8 cellular contexts compared by ENCODE assay signal in the genomic region with DNA sequence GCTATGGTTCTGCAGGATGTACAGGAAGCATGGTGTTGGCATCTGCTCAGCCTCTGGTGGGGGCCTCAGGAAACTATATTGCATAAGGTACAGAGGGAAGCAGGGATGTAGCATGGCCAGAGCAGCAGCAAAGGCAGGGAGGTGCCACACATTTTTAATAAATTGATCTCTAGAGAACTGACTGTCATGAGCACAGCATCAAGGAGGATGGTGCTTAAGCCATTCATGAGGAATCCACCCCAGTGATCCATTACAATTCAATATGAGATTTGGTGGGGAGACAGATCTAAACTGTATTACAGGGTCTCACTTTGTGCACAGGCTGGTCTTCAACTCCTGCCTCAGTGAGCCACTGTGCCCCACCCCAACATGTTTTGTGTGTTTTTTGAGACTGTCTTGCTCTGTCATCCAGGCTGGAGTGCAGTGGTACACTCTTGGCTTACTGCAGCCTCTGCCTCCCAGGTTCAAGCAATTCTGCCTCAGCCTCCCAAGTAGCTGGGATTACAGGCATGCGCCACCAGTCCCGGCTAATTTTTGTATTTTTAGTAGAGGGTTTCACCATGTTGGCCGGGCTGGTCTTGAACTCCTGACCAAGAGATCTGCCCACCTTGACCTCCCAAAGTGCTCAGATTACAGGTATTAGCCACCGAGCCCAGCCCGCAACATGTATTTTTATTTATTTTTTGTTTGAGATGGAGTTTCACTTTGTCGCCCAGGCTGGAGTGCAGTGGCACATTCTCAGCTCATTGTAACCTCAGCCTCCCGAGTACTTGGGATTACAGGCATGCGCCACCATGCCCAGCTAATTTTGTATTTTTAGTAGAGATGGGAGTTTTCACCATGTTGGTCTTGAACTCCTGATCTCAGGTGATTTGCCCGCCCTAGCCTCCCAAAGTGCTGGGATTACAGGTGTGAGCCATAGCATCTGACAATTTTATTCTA. TPM values are rescaled to one million over a fixed set of nuclear protein-coding genes. Genes with fewer than 3 reads are reported as not detected.
DNase-seq lines count a peak whose midpoint lies in the region; ATAC-seq, FAIRE-seq and TF ChIP-seq lines count a peak whose summit lies in the region.

No MANE protein-coding gene starts in this region.

- peak overlapping the region; percentile 97 for H3K4me3 Mint-ChIP-seq in astrocyte (ENCODE audit: unreplicated experiment)

- peak overlapping the region; percentile 13 for H3K27ac Mint-ChIP-seq in astrocyte (ENCODE audit: unreplicated experiment)

- no peak overlapping the region for H2AK5ac ChIP-seq in mesendoderm (ENCODE audit: low read length)

- no peak for DNase-seq in AG04450 (ENCODE audit: low read depth, low spot score)
- DNase-seq in HFF-Myc (ENCODE audit: extremely low read depth, low read depth) = no peak
- DNase-seq in astrocyte (ENCODE audit: low read depth) = no peak
- DNase-seq in mesendoderm = no peak
- DNase-seq in GM10266 (ENCODE audit: extremely low spot score) = no peak
- DNase-seq in activated effector memory CD4-positive, alpha-beta T cell treated with anti-CD3 and anti-CD28 coated beads, Interleukin-2, amount 50 U/mL, for 16 hours = no peak

- H3K4me3 ChIP-seq in AG04450 (ENCODE audit: low read depth, low read length) (peak overlapping the region; percentile 92), HFF-Myc (replicated peaks; ENCODE audit: low read depth, low read length) (peak overlapping the region; percentile 72), astrocyte (ENCODE audit: insufficient read depth, low read depth, low read length) (peak overlapping the region; percentile 93), mesendoderm (ENCODE audit: low read length) (peak overlapping the region; percentile 100)

- no peak overlapping the region for H2BK120ac ChIP-seq in mesendoderm (ENCODE audit: low read depth, low read length)

- no peak overlapping the region for H4K5ac ChIP-seq in mesendoderm (ENCODE audit: low read length)

- peaks cover 14% of the 10 kb centered on the region for H3K4me1 Mint-ChIP-seq in astrocyte (ENCODE audit: low read depth, unreplicated experiment)

- no peak for TF ChIP-seq CTCF in AG04450 (IDR thresholded peaks at IDR 0.05; ENCODE audit: low read depth, low read length)
- TF ChIP-seq CTCF in HFF-Myc (IDR thresholded peaks at IDR 0.05; ENCODE audit: low read depth, low read length, missing control alignments) = no peak
- no peak for TF ChIP-seq CTCF in astrocyte (IDR thresholded peaks at IDR 0.05; ENCODE audit: insufficient read depth, low read depth, low read length)
- no peak for TF ChIP-seq CTCF in GM10266 (IDR thresholded peaks at IDR 0.05; ENCODE audit: control insufficient read depth, insufficient read depth, low read depth, missing control alignments)

- peaks cover 57% of the 10 kb centered on the region for H4K20me1 ChIP-seq in astrocyte (ENCODE audit: insufficient read depth, low read length)

- H3K36me3 ChIP-seq in astrocyte (ENCODE audit: insufficient read depth, low read length) (peaks cover 36% of the 10 kb centered on the region), mesendoderm (ENCODE audit: control insufficient read depth, insufficient read depth, low read length) (peaks cover 31% of the 10 kb centered on the region)

- POLR2A ChIA-PET in AG04450 (lab: Yijun Ruan, JAX) = interaction anchor here (1.8 kb wide), 1 partner anchor 25 kb away, joined by 8 read pairs; the partner anchor contains the start of gene NEU1

- H3K79me2 ChIP-seq in astrocyte (ENCODE audit: insufficient read depth, low read length) (peaks cover 50% of the 10 kb centered on the region), mesendoderm (ENCODE audit: control insufficient read depth, insufficient read depth, low read length) (peaks cover 45% of the 10 kb centered on the region)

- CTCF ChIA-PET in AG04450 (lab: Charles Lee) = interaction anchor here (0.8 kb wide), 1 partner anchor 68 kb away, joined by 4 read pairs; no protein-coding TSS in a partner anchor

- no peak for FAIRE-seq in astrocyte (lab: Jason Lieb, UNC)

- no peak overlapping the region for H3K18ac ChIP-seq in mesendoderm (ENCODE audit: low read length)

- no peak overlapping the region for H3K23ac ChIP-seq in mesendoderm (ENCODE audit: low read length)

- peak overlapping the region; percentile 100 for H3K4me2 ChIP-seq in astrocyte (ENCODE audit: low read length)
- peak overlapping the region; percentile 83 for H3K4me2 ChIP-seq in mesendoderm (ENCODE audit: low read length)

- H2BK5ac ChIP-seq in mesendoderm (ENCODE audit: low read length) = no peak overlapping the region

- no peak for ATAC-seq in HG03139 (IDR thresholded peaks at IDR 0.05; ENCODE audit: unreplicated experiment)
- no peak for ATAC-seq in GM18517 (IDR thresholded peaks at IDR 0.05; ENCODE audit: unreplicated experiment)

- H3K4ac ChIP-seq in mesendoderm (ENCODE audit: low read depth, low read length) = no peak overlapping the region

- H3K56ac ChIP-seq in mesendoderm (ENCODE audit: low read length) = peak overlapping the region; percentile 100

- no peaks in the 10 kb centered on the region for H3K9me3 Mint-ChIP-seq in astrocyte (ENCODE audit: unreplicated experiment)

- H3K9me3 ChIP-seq in AG04450 (ENCODE audit: control insufficient read depth, insufficient read depth, low read length) (no peaks in the 10 kb centered on the region; the same call in 1 of the 2 replicates), astrocyte (ENCODE audit: insufficient read depth, low read depth, low read length) (no peaks in the 10 kb centered on the region)

- peaks cover 9% of the 10 kb centered on the region for H3K79me1 ChIP-seq in mesendoderm (ENCODE audit: low read length)

- peak overlapping the region; percentile 91 for H3K9ac ChIP-seq in astrocyte (ENCODE audit: low read length)
- peak overlapping the region; percentile 100 for H3K9ac ChIP-seq in mesendoderm (ENCODE audit: low read length)

- peaks cover 29% of the 10 kb centered on the region for H3K4me1 ChIP-seq in astrocyte (ENCODE audit: insufficient read depth, low read length)
- H3K4me1 ChIP-seq in mesendoderm (ENCODE audit: control insufficient read depth, low read depth, low read length) = no peaks in the 10 kb centered on the region

- H3K27ac ChIP-seq in AG04450 (ENCODE audit: low read depth, low read length) (no peak overlapping the region), astrocyte (ENCODE audit: low read depth, low read length) (no peak overlapping the region), mesendoderm (ENCODE audit: low read depth, low read length) (no peak overlapping the region)

- H3K27me3 ChIP-seq in AG04450 (ENCODE audit: control insufficient read depth, insufficient read depth, low read length) (no peaks in the 10 kb centered on the region), astrocyte (ENCODE audit: insufficient read depth, low read length) (no peaks in the 10 kb centered on the region), mesendoderm (ENCODE audit: insufficient read depth, low read length, poor library complexity) (no peaks in the 10 kb centered on the region)

- no peak overlapping the region for H4K8ac ChIP-seq in mesendoderm (ENCODE audit: low read depth, low read length)

- H2BK15ac ChIP-seq in mesendoderm (replicated peaks; ENCODE audit: low read depth) = no peak overlapping the region

- H2AFZ ChIP-seq in astrocyte (ENCODE audit: low read depth, low read length) = no peak overlapping the region

- no CpG with 5 or more reads among the region's 9 CpGs for WGBS in mesendoderm (ENCODE audit: extremely low coverage, insufficient coverage, low lambda C conversion rate)

- H3K27me3 Mint-ChIP-seq in astrocyte (ENCODE audit: low read depth, unreplicated experiment) = no peaks in the 10 kb centered on the region

- peaks cover 36% of the 10 kb centered on the region for H3K36me3 Mint-ChIP-seq in astrocyte (ENCODE audit: low read depth, unreplicated experiment)

RNA-seq across cellular contexts. Expression of gene HSPA1B, which starts 10.3 kb away (rescaled TPM):
- 31.9 TPM in 2 replicates for polyA plus RNA-seq in AG04450 (2011; rRNA removed)
- polyA minus RNA-seq in AG04450 (2011; rRNA and poly(A)+ RNA removed) = 43.7 and 44.3 TPM in 2 replicates
- total RNA-seq in astrocyte = 64.9 and 77.2 TPM in 2 replicates
- polyA plus RNA-seq in mesendoderm (2013, experiment 1 of 2) = 23.9 TPM
- polyA plus RNA-seq in mesendoderm (2013, experiment 2 of 2) = 22.5 TPM

RNA-seq across cellular contexts. Expression of gene HSPA1A, which starts 22.5 kb away (rescaled TPM):
- 46.6 and 50.4 TPM in 2 replicates for polyA plus RNA-seq in AG04450 (2011; rRNA removed)
- 22.7 and 36.9 TPM in 2 replicates for polyA minus RNA-seq in AG04450 (2011; rRNA and poly(A)+ RNA removed)
- total RNA-seq in astrocyte = 52.6 and 52.7 TPM in 2 replicates
- 37.1 TPM for polyA plus RNA-seq in mesendoderm (2013, experiment 1 of 2)
- polyA plus RNA-seq in mesendoderm (2013, experiment 2 of 2) = 40.9 TPM

RNA-seq across cellular contexts. Expression of gene HSPA1L, which starts 22.8 kb away (rescaled TPM):
- 1.1 and 1.2 TPM in 2 replicates for polyA plus RNA-seq in AG04450 (2011; rRNA removed)
- 0.97 and 1.9 TPM in 2 replicates for polyA minus RNA-seq in AG04450 (2011; rRNA and poly(A)+ RNA removed)
- total RNA-seq in astrocyte = 0.98 and 1.1 TPM in 2 replicates
- 0.83 TPM for polyA plus RNA-seq in mesendoderm (2013, experiment 1 of 2)
- 0.98 TPM for polyA plus RNA-seq in mesendoderm (2013, experiment 2 of 2)

RNA-seq across cellular contexts. Expression of gene NEU1, which starts 24.7 kb away (rescaled TPM):
- polyA plus RNA-seq in AG04450 (2011; rRNA removed) = 39.0 and 49.4 TPM in 2 replicates
- 27.3 and 34.4 TPM in 2 replicates for polyA minus RNA-seq in AG04450 (2011; rRNA and poly(A)+ RNA removed)
- total RNA-seq in astrocyte = 45.0 and 47.3 TPM in 2 replicates
- 31.5 TPM for polyA plus RNA-seq in mesendoderm (2013, experiment 1 of 2)
- polyA plus RNA-seq in mesendoderm (2013, experiment 2 of 2) = 31.9 TPM

RNA-seq across cellular contexts. Expression of gene LSM2, which starts 31.1 kb away (rescaled TPM):
- 34.2 and 38.3 TPM in 2 replicates for polyA plus RNA-seq in AG04450 (2011; rRNA removed)
- polyA minus RNA-seq in AG04450 (2011; rRNA and poly(A)+ RNA removed) = 22.5 and 24.8 TPM in 2 replicates
- total RNA-seq in astrocyte = 43.8 and 44.0 TPM in 2 replicates
- polyA plus RNA-seq in mesendoderm (2013, experiment 1 of 2) = 153 TPM
- polyA plus RNA-seq in mesendoderm (2013, experiment 2 of 2) = 155 TPM
